Comparison of ENCODE assay signal across 8 cellular contexts in the genomic region with DNA sequence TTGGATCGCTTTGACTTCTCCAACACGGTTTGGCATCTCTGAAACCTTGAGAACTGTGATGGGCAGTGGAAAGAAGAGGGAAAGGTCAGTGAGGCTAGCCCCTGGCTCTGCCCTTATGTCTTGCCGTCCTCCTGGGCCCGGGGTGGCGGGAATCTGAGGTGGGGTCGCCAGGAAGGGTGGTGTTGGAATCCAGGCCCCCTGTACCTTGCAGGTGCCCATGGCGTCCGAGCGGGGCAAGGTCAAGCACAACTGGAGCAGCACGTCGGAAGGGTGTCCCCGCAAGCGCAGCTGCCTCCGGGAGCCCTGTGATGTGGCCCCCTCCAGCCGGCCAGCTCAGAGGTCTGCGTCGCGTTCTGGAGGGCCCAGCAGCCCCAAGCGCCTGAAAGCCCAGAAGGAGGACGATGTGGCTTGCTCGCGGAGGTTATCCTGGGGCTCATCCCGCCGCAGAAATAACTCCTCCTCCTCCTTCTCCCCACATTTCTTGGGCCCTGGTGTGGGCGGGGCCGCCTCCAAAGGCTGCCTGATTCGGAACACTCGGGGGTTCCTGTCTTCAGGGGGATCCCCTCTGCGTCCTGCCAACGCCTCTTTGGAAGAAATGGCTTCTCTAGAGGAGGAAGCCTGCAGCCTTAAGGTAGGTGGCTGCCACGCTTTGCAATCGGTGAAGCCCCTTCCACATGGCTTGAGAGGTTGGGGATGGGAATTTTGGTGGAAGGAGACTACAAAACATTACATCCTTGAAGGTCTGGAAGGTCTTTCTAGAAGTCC. TPM values are rescaled to one million over a fixed set of nuclear protein-coding genes. Genes with fewer than 3 reads are reported as not detected.
DNase-seq lines count a peak whose midpoint lies in the region; ATAC-seq and TF ChIP-seq lines count a peak whose summit lies in the region.

No MANE protein-coding gene starts in this region.

- peaks cover 26% of the 10 kb centered on the region for H3K79me2 ChIP-seq in PC-9 (ENCODE audit: low read depth)

- BruUV-seq in PC-9 (replicated peaks; lab: Mats Ljungman, UMichigan): no TSS peak

- H3K27me3 ChIP-seq in PC-9 (ENCODE audit: insufficient read depth, low read depth): no peaks in the 10 kb centered on the region

- H2AFZ ChIP-seq in PC-9: peak overlapping the region; percentile 90

- H3K4me1 Mint-ChIP-seq in glutamatergic neuron (ENCODE audit: low read depth, unreplicated experiment) (peaks cover 2% of the 10 kb centered on the region), progenitor cell of endocrine pancreas (ENCODE audit: low read depth) (peaks cover 18% of the 10 kb centered on the region)

- peak overlapping the region; percentile 80 for H3K4me3 ChIP-seq in PC-9

- DNase-seq in DMS53 (lab: John Stamatoyannopoulos, UW) (peak; percentile 18), DMS53 treated with DMSO at 0.1 percent for 48 hours (lab: John Stamatoyannopoulos, UW; ENCODE audit: unreplicated experiment) (no peak), PC-9 (peak in 1 of 2 experiments; percentile 16), activated gamma-delta T cell treated with Interleukin-2 at 50 U/mL for 16 hours (peak; percentile 33), glutamatergic neuron (peak; percentile 30), progenitor cell of endocrine pancreas (ENCODE audit: low spot score, unreplicated experiment) (no peak)

- peaks cover 12% of the 10 kb centered on the region; the same call in 1 of the 2 replicates for H3K36me3 ChIP-seq in PC-9 (ENCODE audit: low read depth)

- H3K9me3 ChIP-seq in PC-9 (ENCODE audit: insufficient read depth, low read depth): peaks cover 22% of the 10 kb centered on the region

- H3K27ac Mint-ChIP-seq in glutamatergic neuron (ENCODE audit: unreplicated experiment) (peak overlapping the region; percentile 75), progenitor cell of endocrine pancreas (peak overlapping the region; percentile 85)

- CTCF ChIA-PET in PC-9 (lab: Charles Lee): no interaction called here

- H3K4me1 ChIP-seq in PC-9 (replicated peaks; ENCODE audit: insufficient read depth): peaks cover 17% of the 10 kb centered on the region

- no peak for ATAC-seq in HG02981 (IDR thresholded peaks at IDR 0.05; ENCODE audit: unreplicated experiment)
- no peak for ATAC-seq in GM21723 (IDR thresholded peaks at IDR 0.05; ENCODE audit: unreplicated experiment)

- peaks cover 2% of the 10 kb centered on the region for H3K27me3 Mint-ChIP-seq in glutamatergic neuron (ENCODE audit: unreplicated experiment)
- H3K27me3 Mint-ChIP-seq in progenitor cell of endocrine pancreas: no peaks in the 10 kb centered on the region

- H4K20me1 ChIP-seq in PC-9 (ENCODE audit: insufficient read depth): no peaks in the 10 kb centered on the region; the same call in 1 of the 2 replicates

- H3K27ac ChIP-seq in PC-9: no peak overlapping the region

- peak overlapping the region; percentile 82 for H3K4me2 ChIP-seq in PC-9

- POLR2A ChIA-PET in PC-9 (lab: Charles Lee; ENCODE audit: unreplicated experiment): no interaction called here

- TF ChIP-seq CTCF in PC-9 (conservative IDR thresholded peaks at IDR 0.05) (no peak), glutamatergic neuron (IDR thresholded peaks at IDR 0.05; ENCODE audit: partially characterized antibody, unreplicated experiment) (no peak), progenitor cell of endocrine pancreas (IDR thresholded peaks at IDR 0.05; ENCODE audit: unreplicated experiment) (no peak)

- H3K4me3 Mint-ChIP-seq in glutamatergic neuron (ENCODE audit: unreplicated experiment): peak overlapping the region; percentile 91
- H3K4me3 Mint-ChIP-seq in progenitor cell of endocrine pancreas (ENCODE audit: low read depth): peak overlapping the region; percentile 86

- H3K9me3 Mint-ChIP-seq in glutamatergic neuron (ENCODE audit: unreplicated experiment) (peaks cover 8% of the 10 kb centered on the region), progenitor cell of endocrine pancreas (ENCODE audit: low read depth) (peaks cover 10% of the 10 kb centered on the region)

- peaks cover 12% of the 10 kb centered on the region for H3F3A ChIP-seq in PC-9 (ENCODE audit: insufficient read depth, low read depth)

- H3K36me3 Mint-ChIP-seq in glutamatergic neuron (ENCODE audit: unreplicated experiment) (peaks cover 4% of the 10 kb centered on the region), progenitor cell of endocrine pancreas (ENCODE audit: insufficient read depth) (peaks cover 14% of the 10 kb centered on the region)

- intact Hi-C loops in PC-9 (cut with micrococcal nuclease; ENCODE audit: unreplicated experiment): no loop called here

- H3K9me2 ChIP-seq in PC-9 (ENCODE audit: insufficient read depth): no peaks in the 10 kb centered on the region

RNA-seq across cellular contexts. Expression of a gene that starts 0.9 kb away (rescaled TPM):
- total RNA-seq in PC-9 (2021) (27.3 and 34.0 TPM in 2 replicates), glutamatergic neuron (ENCODE audit: unreplicated experiment) (24.7 TPM), progenitor cell of endocrine pancreas (34.5 and 35.5 TPM in 2 replicates)

RNA-seq across cellular contexts. Expression of a gene that starts 43.6 kb away (rescaled TPM):
- total RNA-seq in PC-9 (2021): 0.48 TPM in 1 of 2 replicates, not detected in the other
- 0.64 TPM for total RNA-seq in glutamatergic neuron (ENCODE audit: unreplicated experiment)
- 31.8 and 45.8 TPM in 2 replicates for total RNA-seq in progenitor cell of endocrine pancreas

Comparison
In these comparisons a context has a peak if more than half of its experiments do, and no peak if none do; other contexts are left out.
1. DNase-seq: peak in DMS53 (single experiment), activated gamma-delta T cell treated with Interleukin-2 at 50 U/mL for 16 hours (single experiment) and glutamatergic neuron (single experiment); none in DMS53 treated with DMSO at 0.1 percent for 48 hours (single experiment) and progenitor cell of endocrine pancreas (single experiment).
2. RNA of a gene that starts 43.6 kb away (total RNA-seq): 31.8 to 45.8 TPM in progenitor cell of endocrine pancreas; 0.64 TPM in glutamatergic neuron (single experiment) and 0.48 TPM in PC-9; every median in the first group is over 10 times any median in the second.